8 cellular contexts compared by ENCODE assay signal in the genomic region with DNA sequence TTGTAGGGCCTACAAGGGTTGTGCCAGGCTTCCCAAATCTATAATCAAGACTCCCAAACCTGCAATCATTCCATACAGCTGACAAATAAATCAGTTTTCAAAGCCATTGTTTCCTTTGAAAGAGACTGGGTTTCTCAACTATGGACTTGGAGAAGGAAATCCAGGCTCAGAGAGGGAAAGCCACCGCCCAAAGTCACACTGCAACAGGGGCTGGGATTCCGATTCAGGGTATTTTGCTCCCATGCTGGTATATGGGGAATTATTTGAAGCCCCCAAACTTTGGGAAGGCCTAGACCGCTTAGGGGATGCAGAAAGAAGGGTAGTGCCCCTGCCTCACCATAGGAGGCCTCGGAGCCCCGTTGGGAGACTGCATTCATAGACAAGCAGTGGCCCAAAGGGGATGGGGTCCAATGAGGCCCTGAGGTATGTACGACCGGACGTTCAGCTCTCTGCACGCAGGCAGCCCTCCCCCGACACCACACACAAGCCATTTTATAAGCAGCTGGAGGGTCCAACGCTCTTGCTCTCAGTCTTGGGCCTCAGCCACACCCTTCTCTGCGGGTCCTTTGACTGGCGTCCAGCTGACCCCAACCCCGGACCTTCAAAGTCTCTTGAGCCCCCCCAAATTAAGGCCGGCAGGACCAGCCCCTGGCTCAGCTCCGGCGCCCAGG. TPM values are rescaled to one million over a fixed set of nuclear protein-coding genes. Genes with fewer than 3 reads are reported as not detected.
DNase-seq lines count a peak whose midpoint lies in the region; ATAC-seq and TF ChIP-seq lines count a peak whose summit lies in the region.

No MANE protein-coding gene starts in this region.

- no peaks in the 10 kb centered on the region for H4K20me1 ChIP-seq in hepatocyte (ENCODE audit: insufficient read depth, poor library complexity, severe bottlenecking)

- H3K4me3 ChIP-seq in GM12864 (ENCODE audit: low read depth, low read length), result peak overlapping the region; percentile 86
- peak overlapping the region; percentile 85 for H3K4me3 ChIP-seq in HUES48 (ENCODE audit: low read depth, low read length)
- H3K4me3 ChIP-seq in hepatocyte, result peak overlapping the region; percentile 89
- H3K4me3 ChIP-seq in skeletal muscle tissue (ENCODE audit: low read length in 3 of 3), result peak overlapping the region; percentile 92 to 97 (median 93)

- TF ChIP-seq CTCF in GM12864 (IDR thresholded peaks at IDR 0.05; ENCODE audit: low read depth, low read length, missing control alignments), result peak; percentile 10
- no peak for TF ChIP-seq CTCF in hepatocyte (IDR thresholded peaks at IDR 0.05; ENCODE audit: poor library complexity)

- no peaks in the 10 kb centered on the region for H3K9me2 ChIP-seq in hepatocyte (replicated peaks; ENCODE audit: insufficient read depth)

- peak overlapping the region; percentile 92 for H2AFZ ChIP-seq in hepatocyte

- peaks cover 66% of the 10 kb centered on the region for H3K79me2 ChIP-seq in hepatocyte

- WGBS in hepatocyte (ENCODE audit: low lambda C conversion rate, missing lambda C conversion rate), result 22% methylated on average over 11 of the region's 17 CpGs

- peak; percentile 15 to 17 for ATAC-seq in activated naive CD4-positive, alpha-beta T cell treated with anti-CD3 and anti-CD28 coated beads, Interleukin-2, amount 50 U/mL, for 72 hours
- ATAC-seq in HG03469 (IDR thresholded peaks at IDR 0.05; ENCODE audit: unreplicated experiment) (no peak), HG02840 (IDR thresholded peaks at IDR 0.05; ENCODE audit: low FRiP score, unreplicated experiment) (no peak)

- no peaks in the 10 kb centered on the region for H3K9me3 Mint-ChIP-seq in activated naive CD4-positive, alpha-beta T cell treated with anti-CD3 and anti-CD28 coated beads, Interleukin-2, amount 50 U/mL, for 72 hours

- no peaks in the 10 kb centered on the region for H3K36me3 ChIP-seq in HUES48 (ENCODE audit: control insufficient read depth, insufficient read depth, low read length)
- H3K36me3 ChIP-seq in hepatocyte (replicated peaks; ENCODE audit: insufficient read depth, low read depth), result no peaks in the 10 kb centered on the region
- H3K36me3 ChIP-seq in skeletal muscle tissue (ENCODE audit: control insufficient read depth in 3 of 3, insufficient read depth in 3 of 3, low read length in 3 of 3), result peaks cover 0 to 2% (median 0%) of the 10 kb centered on the region in 3 donors

- DNase-seq in GM12864 (ENCODE audit: low read depth) (no peak), hepatocyte (ENCODE audit: low spot score) (peak; percentile 35), NCI-H187 treated with DMSO at 0.1 percent for 48 hours (lab: John Stamatoyannopoulos, UW) (no peak)
- peak in 1 of 2 donors; percentile 37 for DNase-seq in activated naive CD4-positive, alpha-beta T cell treated with anti-CD3 and anti-CD28 coated beads, Interleukin-2, amount 50 U/mL, for 72 hours (ENCODE audit: low spot score in 2 of 2)

- H3K4me2 ChIP-seq in hepatocyte, result peak overlapping the region; percentile 79

- H3K9me3 ChIP-seq in HUES48 (ENCODE audit: control insufficient read depth, insufficient read depth, low read length), result no peaks in the 10 kb centered on the region
- H3K9me3 ChIP-seq in hepatocyte (ENCODE audit: low read depth), result no peaks in the 10 kb centered on the region
- no peaks in the 10 kb centered on the region for H3K9me3 ChIP-seq in skeletal muscle tissue (ENCODE audit: control insufficient read depth in 3 of 3, low read length in 3 of 3)

- H3K27ac ChIP-seq in HUES48 (ENCODE audit: low read depth, low read length) (no peak overlapping the region), hepatocyte (peak overlapping the region; percentile 84), skeletal muscle tissue (ENCODE audit: low read depth, low read length) (peak overlapping the region; percentile 84)

- H3K9ac ChIP-seq in HUES48 (ENCODE audit: low read depth, low read length), result peak overlapping the region; percentile 76; the same call in 1 of the 2 replicates
- H3K9ac ChIP-seq in skeletal muscle tissue (ENCODE audit: low read depth in 1 of 3, low read length in 3 of 3), result peak overlapping the region; percentile 76 to 96 (median 86)

- H3K36me3 Mint-ChIP-seq in activated naive CD4-positive, alpha-beta T cell treated with anti-CD3 and anti-CD28 coated beads, Interleukin-2, amount 50 U/mL, for 72 hours, result peaks cover 11 to 21% of the 10 kb centered on the region in 2 donors

- H3K27me3 ChIP-seq in HUES48 (ENCODE audit: control insufficient read depth, insufficient read depth, low read length), result peaks cover 6% of the 10 kb centered on the region
- H3K27me3 ChIP-seq in hepatocyte, result no peaks in the 10 kb centered on the region
- no peaks in the 10 kb centered on the region for H3K27me3 ChIP-seq in skeletal muscle tissue (ENCODE audit: control insufficient read depth in 3 of 3, insufficient read depth in 3 of 3, low read length in 3 of 3)

- H3K4me1 ChIP-seq in HUES48 (ENCODE audit: control insufficient read depth, insufficient read depth, low read length), result peaks cover 23% of the 10 kb centered on the region
- peaks cover 36% of the 10 kb centered on the region for H3K4me1 ChIP-seq in hepatocyte (ENCODE audit: insufficient read depth)
- H3K4me1 ChIP-seq in skeletal muscle tissue (ENCODE audit: control insufficient read depth in 3 of 3, insufficient read depth in 3 of 3, low read length in 3 of 3), result peaks cover 38 to 55% (median 38%) of the 10 kb centered on the region in 3 donors

- peak overlapping the region; percentile 86 to 90 for H3K27ac Mint-ChIP-seq in activated naive CD4-positive, alpha-beta T cell treated with anti-CD3 and anti-CD28 coated beads, Interleukin-2, amount 50 U/mL, for 72 hours

RNA-seq across cellular contexts. Expression of gene ANXA6, which starts 0.7 kb away (rescaled TPM):
- 100 to 1,000 TPM; 282 to 356 TPM for total RNA-seq in activated naive CD4-positive, alpha-beta T cell treated with anti-CD3 and anti-CD28 coated beads, Interleukin-2, amount 50 U/mL, for 72 hours
- total RNA-seq in hepatocyte (148 and 152 TPM in 2 replicates), skeletal muscle tissue (361 TPM)
- polyA plus RNA-seq in hepatocyte, result 116 and 122 TPM in 2 replicates

Comparison
In these comparisons a context has a peak if more than half of its experiments do, and no peak if none do; other contexts are left out.
1. ATAC-seq: peak in activated naive CD4-positive, alpha-beta T cell treated with anti-CD3 and anti-CD28 coated beads, Interleukin-2, amount 50 U/mL, for 72 hours (2 of 2); none in HG03469 (single experiment) and HG02840 (single experiment).
2. Peak in every context shown above with its lines, with median percentiles within 50 percentile points of each other: H3K4me3 ChIP-seq.